ENCODE assay signal across 8 cellular contexts in genomic region chr16:67246081-67246944, GRCh38. TPM values are rescaled to one million over a fixed set of nuclear protein-coding genes. Genes with fewer than 3 reads are reported as not detected.
A peak's percentile ranks its signal among the peaks of the same experiment; 100 is the strongest.
DNase-seq lines count a peak whose midpoint lies in the region; ATAC-seq lines count a peak whose summit lies in the region.

No MANE protein-coding gene starts in this region.

- peak overlapping the region; percentile 60 to 65 for H3K9ac ChIP-seq in stomach smooth muscle (ENCODE audit: low read length in 2 of 2)

- peak overlapping the region; percentile 55 for H3K27ac ChIP-seq in stomach smooth muscle (ENCODE audit: low read length)

- peak overlapping the region; percentile 68 for H3K4me3 ChIP-seq in mononuclear cell (ENCODE audit: low read length)
- H3K4me3 ChIP-seq in stomach smooth muscle (ENCODE audit: low read length in 2 of 2): peak overlapping the region; percentile 86

- peak; percentile 21 for ATAC-seq in HG02884 (IDR thresholded peaks at IDR 0.05; ENCODE audit: unreplicated experiment)

- H3K27me3 ChIP-seq in mononuclear cell (ENCODE audit: insufficient read depth, low read length) (peaks cover 21% of the 10 kb centered on the region), stomach smooth muscle (ENCODE audit: control insufficient read depth in 1 of 2, insufficient read depth in 2 of 2, low read length in 2 of 2) (peaks cover 12 to 26% of the 10 kb centered on the region in 2 donors)

- H3K36me3 ChIP-seq in stomach smooth muscle (ENCODE audit: control insufficient read depth in 2 of 2, insufficient read depth in 2 of 2, low read length in 2 of 2): no peaks in the 10 kb centered on the region

- H3K4me1 ChIP-seq in mononuclear cell (ENCODE audit: insufficient read depth, low read length) (peaks cover 75% of the 10 kb centered on the region), stomach smooth muscle (ENCODE audit: control insufficient read depth, insufficient read depth, low read length) (peaks cover 50% of the 10 kb centered on the region)

- H3K9me3 ChIP-seq in mononuclear cell (ENCODE audit: low read depth, low read length): no peaks in the 10 kb centered on the region
- H3K9me3 ChIP-seq in stomach smooth muscle (ENCODE audit: control insufficient read depth in 2 of 2, low read length in 2 of 2): no peaks in the 10 kb centered on the region

- DNase-seq in NCI-H2029 (lab: John Stamatoyannopoulos, UW): peak; percentile 70
- no peak for DNase-seq in NCI-H2029 treated with DMSO at 0.1 percent for 48 hours (lab: John Stamatoyannopoulos, UW)
- peak; percentile 40 for DNase-seq in NCI-H526 treated with DMSO at 0.1 percent for 48 hours (lab: John Stamatoyannopoulos, UW)
- DNase-seq in activated CD8-positive, alpha-beta memory T cell treated with anti-CD3 and anti-CD28 coated beads, Interleukin-2, amount 50 U/mL, for 4 hours: peak; percentile 45
- DNase-seq in epidermal melanocyte (ENCODE audit: insufficient read length, low spot score): peak; percentile 63

RNA-seq across cellular contexts. Expression of gene FHOD1, which starts 1.0 kb away (rescaled TPM):
- total RNA-seq in mononuclear cell: 16.5 TPM

RNA-seq across cellular contexts. Expression of gene SLC9A5, which starts 2.5 kb away (rescaled TPM):
- 0.63 TPM for total RNA-seq in mononuclear cell

RNA-seq across cellular contexts. Expression of gene TMEM208, which starts 19.4 kb away (rescaled TPM):
- total RNA-seq in mononuclear cell: 17.3 TPM

RNA-seq across cellular contexts. Expression of gene PLEKHG4, which starts 33.0 kb away (rescaled TPM):
- total RNA-seq in mononuclear cell: 4.0 TPM

RNA-seq across cellular contexts. Expression of gene ELMO3, which starts 47.4 kb away (rescaled TPM):
- total RNA-seq in mononuclear cell: 0.31 TPM
